Comparison of ENCODE assay signal across 14 cellular contexts in the genomic region with DNA sequence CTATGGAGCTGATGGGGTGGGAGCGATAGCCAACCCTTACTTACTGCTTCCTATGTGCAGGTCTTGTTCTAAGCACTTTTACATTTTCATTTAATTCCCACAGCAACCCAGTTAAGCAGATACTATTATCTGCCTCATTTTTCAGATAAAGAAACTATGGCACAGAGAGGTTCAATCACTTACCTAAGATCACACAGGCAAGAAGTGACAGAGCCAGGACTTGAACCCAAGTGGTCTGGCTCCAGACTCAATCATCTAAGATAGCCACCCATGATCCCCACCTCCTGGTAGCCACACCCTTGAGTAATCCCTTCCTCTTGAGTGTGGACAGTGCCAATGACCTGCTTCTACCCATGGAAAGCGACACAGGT. TPM values are rescaled to one million over a fixed set of nuclear protein-coding genes. Genes with fewer than 3 reads are reported as not detected.
DNase-seq lines count a peak whose midpoint lies in the region; ATAC-seq, FAIRE-seq and TF ChIP-seq lines count a peak whose summit lies in the region.
"Had no signal": no experiment of that assay in that cellular context is flagged by ENCODE, and none has a peak within 500 bp of the region (broad histone marks: within the 10 kb centered on the region; RNA-seq: fewer than 3 reads in every experiment).

No MANE protein-coding gene starts in this region.

- no peak for DNase-seq in heart left ventricle
- DNase-seq in left ventricle myocardium superior = no peak
- no peak for DNase-seq in GM12878 (ENCODE audit: low read depth, low spot score)
- no peak for DNase-seq in naive thymus-derived CD4-positive, alpha-beta T cell
- no peak for DNase-seq in upper lobe of left lung
- DNase-seq in D721Med (ENCODE audit: insufficient read length, low spot score) = no peak
- DNase-seq in Karpas-422 = no peak
- DNase-seq: activated CD4-positive, alpha-beta T cell treated with anti-CD3 and anti-CD28 coated beads for 36 hours; activated effector memory CD4-positive, alpha-beta T cell treated with anti-CD3 and anti-CD28 coated beads, Interleukin-2, amount 50 U/mL, for 16 hours; cerebellar nuclear complex; NCI-H446; stimulated activated CD4-positive, alpha-beta T cell treated with anti-CD3 and anti-CD28 coated beads, Interleukin-2, amount 100 ng/mL, for 24 hours; stimulated activated naive CD4-positive, alpha-beta T cell treated with Interleukin-2 at 50 U/mL for 16 hours had no signal

- intact Hi-C loops in heart left ventricle (cut with DNase I) (no loop called here), left ventricle myocardium superior (cut with micrococcal nuclease) (no loop called here), GM12878 (cut with micrococcal nuclease; ENCODE audit: unreplicated experiment) (no loop called here)
- intact Hi-C loops in naive thymus-derived CD4-positive, alpha-beta T cell (cut with micrococcal nuclease) = no loop called here

- CTCF ChIA-PET in GM12878 (lab: Yijun Ruan, JAX) = interaction anchor here (1.1 to 1.5 kb wide), 2 partner anchors 60 to 105 kb away, joined by 4 read pairs; no protein-coding TSS in a partner anchor
- CTCF ChIA-PET in naive thymus-derived CD4-positive, alpha-beta T cell (lab: Charles Lee) = interaction anchor here (0.6 kb wide), 2 partner anchors 14 to 24 kb away, joined by 3 to 7 read pairs; no protein-coding TSS in a partner anchor

- H3K9ac ChIP-seq in GM12878 (ENCODE audit: control insufficient read depth, insufficient read depth, low read length) (no peak overlapping the region), Karpas-422 (ENCODE audit: low read length) (no peak overlapping the region)

- peaks cover 0 to 2% (median 0%) of the 10 kb centered on the region in 11 donors for H3K9me3 Mint-ChIP-seq in naive thymus-derived CD4-positive, alpha-beta T cell

- peaks cover 0 to 10% (median 1%) of the 10 kb centered on the region in 9 donors for H3K36me3 ChIP-seq in heart left ventricle
- H3K36me3 ChIP-seq in GM12878 (ENCODE audit: control insufficient read depth in 2 of 2, insufficient read depth in 2 of 2, low read length in 1 of 2) = no peaks in the 10 kb centered on the region
- peaks cover 0 to 7% (median 0%) of the 10 kb centered on the region in 3 experiments for H3K36me3 ChIP-seq in naive thymus-derived CD4-positive, alpha-beta T cell (ENCODE audit: control insufficient read depth in 2 of 3, insufficient read depth in 3 of 3, low read length in 3 of 3)
- peaks cover 0 to 10% (median under 1%) of the 10 kb centered on the region in 4 donors for H3K36me3 ChIP-seq in upper lobe of left lung
- H3K36me3 ChIP-seq in Karpas-422 (ENCODE audit: insufficient read depth, low read length) = no peaks in the 10 kb centered on the region

- WGBS in heart left ventricle, 4 donors = 72 to 80% (median 74%) methylated on average over 2 of the region's 2 CpGs
- 97% methylated on average over 2 of the region's 2 CpGs for WGBS in GM12878 (ENCODE audit: insufficient coverage, insufficient replicate concordance, low lambda C conversion rate, missing lambda C conversion rate)
- WGBS in upper lobe of left lung, 2 donors = 64 to 77% methylated on average over 2 of the region's 2 CpGs

- TF ChIP-seq POLR2A in heart left ventricle (IDR thresholded peaks at IDR 0.05) = no peak
- TF ChIP-seq POLR2A in GM12878 (IDR thresholded peaks at IDR 0.05; ENCODE audit: low read depth, low read length) = no peak
- no peak for TF ChIP-seq POLR2A in upper lobe of left lung (IDR thresholded peaks at IDR 0.05)

- H3K27me3 ChIP-seq in heart left ventricle (no peaks in the 10 kb centered on the region), GM12878 (replicated peaks in 1 of 2; ENCODE audit: control insufficient read depth in 2 of 2, insufficient read depth in 2 of 2, low read length in 1 of 2) (no peaks in the 10 kb centered on the region), upper lobe of left lung (no peaks in the 10 kb centered on the region), Karpas-422 (ENCODE audit: low read length) (no peaks in the 10 kb centered on the region)
- no peaks in the 10 kb centered on the region for H3K27me3 ChIP-seq in naive thymus-derived CD4-positive, alpha-beta T cell (ENCODE audit: control insufficient read depth in 2 of 2, insufficient read depth in 2 of 2, low read length in 2 of 2)

- H3K27ac Mint-ChIP-seq in naive thymus-derived CD4-positive, alpha-beta T cell = peak overlapping the region; percentile 75 to 88 (median 82)

- H4K20me1 ChIP-seq in GM12878 (ENCODE audit: control insufficient read depth, insufficient read depth) (no peaks in the 10 kb centered on the region), Karpas-422 (ENCODE audit: insufficient read depth, low read depth, low read length) (no peaks in the 10 kb centered on the region)

- H3K27me3 Mint-ChIP-seq in naive thymus-derived CD4-positive, alpha-beta T cell = no peaks in the 10 kb centered on the region
- H3K27me3 Mint-ChIP-seq: activated CD4-positive, alpha-beta T cell treated with anti-CD3 and anti-CD28 coated beads for 36 hours had no signal

- no peaks in the 10 kb centered on the region for H3K9me2 ChIP-seq in Karpas-422 (replicated peaks; ENCODE audit: insufficient read depth, low read length)

- H3K9me3 ChIP-seq in heart left ventricle (no peaks in the 10 kb centered on the region), GM12878 (replicated peaks; ENCODE audit: control insufficient read depth, insufficient read depth, low read length) (no peaks in the 10 kb centered on the region), upper lobe of left lung (no peaks in the 10 kb centered on the region), Karpas-422 (ENCODE audit: low read length) (no peaks in the 10 kb centered on the region)
- no peaks in the 10 kb centered on the region for H3K9me3 ChIP-seq in naive thymus-derived CD4-positive, alpha-beta T cell (ENCODE audit: control insufficient read depth in 2 of 3, low read length in 3 of 3)

- H3K27ac ChIP-seq in heart left ventricle = peak overlapping the region; percentile 37 to 96 (median 68)
- peak overlapping the region; percentile 13; the same call in 1 of the 2 replicates for H3K27ac ChIP-seq in GM12878 (ENCODE audit: control insufficient read depth, insufficient read depth)
- H3K27ac ChIP-seq in naive thymus-derived CD4-positive, alpha-beta T cell (ENCODE audit: low read depth, low read length) = no peak overlapping the region
- peak overlapping the region; percentile 81 to 89 (median 83) for H3K27ac ChIP-seq in upper lobe of left lung
- H3K27ac ChIP-seq in Karpas-422 (ENCODE audit: low read length) = no peak overlapping the region

- no peak for ATAC-seq in heart left ventricle
- no peak for ATAC-seq in left ventricle myocardium superior
- no peak for ATAC-seq in GM12878
- ATAC-seq in naive thymus-derived CD4-positive, alpha-beta T cell = no peak
- no peak for ATAC-seq in upper lobe of left lung (ENCODE audit: low FRiP score in 2 of 2)
- no peak for ATAC-seq in HG03460 (IDR thresholded peaks at IDR 0.05; ENCODE audit: unreplicated experiment)
- ATAC-seq: activated CD4-positive, alpha-beta T cell treated with anti-CD3 and anti-CD28 coated beads for 36 hours had no signal

- H2AFZ ChIP-seq in GM12878 (ENCODE audit: control insufficient read depth, low read depth, low read length) = no peak overlapping the region; the same call in 1 of the 2 replicates
- H2AFZ ChIP-seq in Karpas-422 (ENCODE audit: low read length) = no peak overlapping the region

- POLR2A ChIA-PET in GM12878 (lab: Charles Lee) = no interaction called here
- POLR2A ChIA-PET in naive thymus-derived CD4-positive, alpha-beta T cell (lab: Charles Lee) = interaction anchor here (0.6 to 5.5 kb wide), 6 partner anchors 8 to 64 kb away, joined by 3 to 42 read pairs (median 6); partner anchors contain the start of genes IFNAR1 and IL10RB

- no peak for FAIRE-seq in GM12878 (lab: Jason Lieb, UNC)
- no peak for FAIRE-seq in D721Med (lab: Jason Lieb, UNC)

- in situ Hi-C loops in GM12878 (cut with MboI) = no loop called here

- SMC1A ChIA-PET in GM12878 (lab: Charles Lee; ENCODE audit: uncharacterized antibody, unreplicated experiment) = interaction anchor here (0.7 to 1.5 kb wide), 2 partner anchors 42 to 104 kb away, joined by 3 read pairs; no protein-coding TSS in a partner anchor

- no peak for TF ChIP-seq CTCF in heart left ventricle (IDR thresholded peaks at IDR 0.05)
- no peak for TF ChIP-seq CTCF in GM12878 (IDR thresholded peaks at IDR 0.05 in 2 of 3, conservative IDR thresholded peaks at IDR 0.05 in 1 of 3; ENCODE audit: control insufficient read depth in 2 of 3, extremely low read depth in 1 of 3, insufficient read depth in 1 of 3, low read depth in 3 of 3, low read length in 3 of 3)
- no peak for TF ChIP-seq CTCF in upper lobe of left lung (IDR thresholded peaks at IDR 0.05)
- TF ChIP-seq CTCF in D721Med (IDR thresholded peaks at IDR 0.05; ENCODE audit: insufficient read depth, missing control alignments) = no peak

- no TSS peak for BruUV-seq in GM12878 (replicated peaks; lab: Mats Ljungman, UMichigan)

- H3K4me2 ChIP-seq in GM12878 (ENCODE audit: control insufficient read depth, insufficient read depth) = no peak overlapping the region; the same call in 1 of the 2 replicates
- H3K4me2 ChIP-seq in Karpas-422 (ENCODE audit: low read depth, low read length, poor library complexity, severe bottlenecking) = no peak overlapping the region

- no peak overlapping the region for H3K4me3 ChIP-seq in heart left ventricle
- H3K4me3 ChIP-seq in GM12878 = no peak overlapping the region
- H3K4me3 ChIP-seq in naive thymus-derived CD4-positive, alpha-beta T cell (ENCODE audit: low read length) = no peak overlapping the region
- no peak overlapping the region for H3K4me3 ChIP-seq in upper lobe of left lung
- no peak overlapping the region for H3K4me3 ChIP-seq in Karpas-422 (ENCODE audit: low read length)

- no peaks in the 10 kb centered on the region for H3K79me2 ChIP-seq in GM12878 (ENCODE audit: control insufficient read depth, insufficient read depth, low read length)
- no peaks in the 10 kb centered on the region for H3K79me2 ChIP-seq in Karpas-422 (ENCODE audit: low read length)

- peak overlapping the region in 7 of 10 donors; percentile 11 to 85 (median 61) for H3K4me3 Mint-ChIP-seq in naive thymus-derived CD4-positive, alpha-beta T cell
- H3K4me3 Mint-ChIP-seq: activated CD4-positive, alpha-beta T cell treated with anti-CD3 and anti-CD28 coated beads for 36 hours had no signal

- H3K4me1 ChIP-seq in heart left ventricle (peaks cover 0 to 72% (median 19%) of the 10 kb centered on the region in 12 donors), GM12878 (ENCODE audit: control insufficient read depth, insufficient read depth, low read length) (peaks cover 29% of the 10 kb centered on the region), upper lobe of left lung (peaks cover 23 to 40% (median 35%) of the 10 kb centered on the region in 4 donors), Karpas-422 (ENCODE audit: low read length) (peaks cover 33% of the 10 kb centered on the region)
- peaks cover 6 to 34% of the 10 kb centered on the region in 2 donors for H3K4me1 ChIP-seq in naive thymus-derived CD4-positive, alpha-beta T cell (ENCODE audit: control insufficient read depth in 2 of 2, insufficient read depth in 2 of 2, low read length in 2 of 2)

- H3K36me3 Mint-ChIP-seq in naive thymus-derived CD4-positive, alpha-beta T cell = peaks cover 0 to 22% (median 3%) of the 10 kb centered on the region in 5 donors

- TF ChIP-seq EP300 in GM12878 (IDR thresholded peaks at IDR 0.05; ENCODE audit: borderline replicate concordance in 1 of 2, control insufficient read depth in 1 of 2, low read depth in 2 of 2, low read length in 2 of 2) (no peak), upper lobe of left lung (IDR thresholded peaks at IDR 0.05) (no peak)

- peaks cover 29 to 82% (median 66%) of the 10 kb centered on the region in 7 donors for H3K4me1 Mint-ChIP-seq in naive thymus-derived CD4-positive, alpha-beta T cell

- RAD21 ChIA-PET in GM12878 (lab: Charles Lee; ENCODE audit: unreplicated experiment) = interaction anchor here (0.7 to 1.7 kb wide), 2 partner anchors 23 to 59 kb away, joined by 3 to 5 read pairs; partner anchors contain the start of gene IFNAR1

- TF ChIP-seq RAD21 in GM12878 (IDR thresholded peaks at IDR 0.05; ENCODE audit: insufficient read depth, low read depth, low read length) = no peak

RNA-seq across cellular contexts. Expression of gene IFNAR1, which starts 23.2 kb away (rescaled TPM):
- total RNA-seq in heart left ventricle (10 to 100 TPM; 15.6 to 38.9 (median 22.5) TPM), left ventricle myocardium superior (23.6 TPM), GM12878 (2014; rRNA removed) (17.0 and 17.3 TPM in 2 replicates), GM12878 (2014; rRNA removed; fragmentation: Illumina TruSeq; extraction: Trizol) (17.0 and 19.0 TPM in 2 replicates), GM12878 (2021) (33.2 and 35.5 TPM in 2 replicates), upper lobe of left lung (10 to 100 TPM; 17.1 to 68.5 (median 36.0) TPM)
- polyA plus RNA-seq in heart left ventricle (10 to 100 TPM in 1 of 2 donors, 1 to 10 TPM in 1; 6.5 to 35.9 TPM), GM12878 (2011; rRNA removed) (12.2 and 17.6 TPM in 2 replicates), GM12878 (2014; fragmentation: Illumina TruSeq; extraction: Trizol) (23.6 and 28.6 TPM in 2 replicates), GM12878 (2014; fragmentation: Nextera tagmentation; extraction: Ambion mirVana) (10 to 100 TPM; 25.6 to 30.9 TPM), GM12878 (2014; rRNA removed) (10.9 and 12.0 TPM in 2 replicates), GM12878 (2016; fragmentation: Nextera tagmentation; extraction: Ambion mirVana) (10 to 100 TPM; 55.3 to 62.4 TPM)
- total RNA-seq in GM12878 (2013; cell fraction: nucleolus; rRNA removed) = 28.3 and 29.7 TPM in 2 replicates
- 18.0 TPM for polyA plus RNA-seq in GM12878 (2011; ENCODE audit: low read depth)
- 6.8 and 11.1 TPM in 2 replicates for polyA plus RNA-seq in GM12878 (2011; cell fraction: cytosol; rRNA removed)
- 4.0 and 5.0 TPM in 2 replicates for polyA plus RNA-seq in GM12878 (2011; cell fraction: nucleus; rRNA removed)
- 26.3 and 34.8 TPM in 2 replicates for polyA plus RNA-seq in GM12878 (2012)
- polyA minus RNA-seq in GM12878 (2011; rRNA and poly(A)+ RNA removed) = 17.7 and 17.8 TPM in 2 replicates
- 9.8 and 11.4 TPM in 2 replicates for polyA minus RNA-seq in GM12878 (2011; cell fraction: cytosol; rRNA and poly(A)+ RNA removed)
- 5.9 and 9.6 TPM in 2 replicates for polyA minus RNA-seq in GM12878 (2011; cell fraction: nucleus; rRNA and poly(A)+ RNA removed)
- 10 to 100 TPM; 24.7 to 60.8 (median 40.0) TPM for total RNA-seq in naive thymus-derived CD4-positive, alpha-beta T cell
- 10 to 100 TPM; 62.5 to 76.2 TPM for polyA plus RNA-seq in naive thymus-derived CD4-positive, alpha-beta T cell
- 6.8 and 10.5 TPM in 2 replicates for total RNA-seq in Karpas-422 (2014; rRNA removed; shearing (Covaris generic); ENCODE audit: low replicate concordance)

RNA-seq across cellular contexts. Expression of gene IL10RB, which starts 35.5 kb away (rescaled TPM):
- total RNA-seq in heart left ventricle (10 to 100 TPM in 3 of 9 donors, 1 to 10 TPM in 6; 4.5 to 28.2 (median 8.3) TPM), left ventricle myocardium superior (6.3 TPM), GM12878 (2014; rRNA removed) (37.3 and 44.5 TPM in 2 replicates), GM12878 (2014; rRNA removed; fragmentation: Illumina TruSeq; extraction: Trizol) (30.0 and 32.4 TPM in 2 replicates), GM12878 (2021) (22.7 and 26.9 TPM in 2 replicates), upper lobe of left lung (10 to 100 TPM; 11.5 to 49.2 (median 41.0) TPM)
- polyA plus RNA-seq in heart left ventricle (10 to 100 TPM in 1 of 2 donors, 1 to 10 TPM in 1; 7.4 to 12.9 TPM), GM12878 (2011; rRNA removed) (31.4 and 37.4 TPM in 2 replicates), GM12878 (2014; fragmentation: Illumina TruSeq; extraction: Trizol) (27.3 and 37.5 TPM in 2 replicates), GM12878 (2014; fragmentation: Nextera tagmentation; extraction: Ambion mirVana) (10 to 100 TPM; 15.0 to 23.3 TPM), GM12878 (2014; rRNA removed) (27.2 and 31.1 TPM in 2 replicates), GM12878 (2016; fragmentation: Nextera tagmentation; extraction: Ambion mirVana) (10 to 100 TPM; 49.8 to 55.1 TPM)
- total RNA-seq in GM12878 (2013; cell fraction: nucleolus; rRNA removed) = 35.3 and 38.4 TPM in 2 replicates
- 28.8 TPM for polyA plus RNA-seq in GM12878 (2011; ENCODE audit: low read depth)
- 32.9 and 43.8 TPM in 2 replicates for polyA plus RNA-seq in GM12878 (2011; cell fraction: cytosol; rRNA removed)
- 13.2 and 14.8 TPM in 2 replicates for polyA plus RNA-seq in GM12878 (2011; cell fraction: nucleus; rRNA removed)
- 30.3 and 41.4 TPM in 2 replicates for polyA plus RNA-seq in GM12878 (2012)
- polyA minus RNA-seq in GM12878 (2011; rRNA and poly(A)+ RNA removed) = 43.3 and 51.9 TPM in 2 replicates
- 15.5 and 18.2 TPM in 2 replicates for polyA minus RNA-seq in GM12878 (2011; cell fraction: cytosol; rRNA and poly(A)+ RNA removed)
- 8.2 and 10.6 TPM in 2 replicates for polyA minus RNA-seq in GM12878 (2011; cell fraction: nucleus; rRNA and poly(A)+ RNA removed)
- 10 to 100 TPM; 17.6 to 35.0 (median 27.2) TPM for total RNA-seq in naive thymus-derived CD4-positive, alpha-beta T cell
- polyA plus RNA-seq in naive thymus-derived CD4-positive, alpha-beta T cell = 10 to 100 TPM; 47.2 to 51.4 TPM
- total RNA-seq in Karpas-422 (2014; rRNA removed; shearing (Covaris generic); ENCODE audit: low replicate concordance) = 48.8 and 67.0 TPM in 2 replicates

Comparison
In these comparisons a context has a peak if more than half of its experiments do, and no peak if none do; other contexts are left out.
1. H3K27ac ChIP-seq: peak in heart left ventricle (12 of 12), GM12878 (single experiment) and upper lobe of left lung (4 of 4); none in naive thymus-derived CD4-positive, alpha-beta T cell (single experiment) and Karpas-422 (single experiment).